8 cellular contexts compared by ENCODE assay signal in the genomic region with DNA sequence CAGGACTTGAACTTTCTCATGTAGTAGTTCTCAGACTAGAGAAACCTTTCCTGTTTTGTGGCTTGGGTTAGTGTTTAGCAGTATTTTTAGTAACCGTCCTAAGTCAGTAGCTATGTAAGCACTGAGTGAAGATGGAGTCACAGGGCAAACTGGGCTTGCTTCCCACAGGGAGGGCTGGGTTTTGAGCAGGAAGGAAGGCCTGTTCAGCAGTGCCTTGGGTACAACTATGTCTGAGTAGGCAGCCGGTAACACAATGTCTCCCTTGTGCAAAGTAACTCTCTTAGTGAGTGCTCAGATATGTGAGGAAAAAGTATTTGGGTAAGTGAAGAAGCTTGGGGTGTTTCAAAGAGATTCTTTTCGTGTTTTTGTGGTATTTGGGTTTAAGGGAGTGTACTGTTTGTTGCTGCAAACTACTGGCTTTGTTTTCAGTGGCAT.
A peak's percentile ranks its signal among the peaks of the same experiment; 100 is the strongest.
DNase-seq lines count a peak whose midpoint lies in the region; ATAC-seq and TF ChIP-seq lines count a peak whose summit lies in the region.

No MANE protein-coding gene starts in this region.

- peak overlapping the region; percentile 78 to 83 for H3K27ac ChIP-seq in tibial artery

- H3K36me3 Mint-ChIP-seq in Caco-2 (ENCODE audit: insufficient read depth, unreplicated experiment) (peaks cover 8% of the 10 kb centered on the region), T-helper 17 cell (ENCODE audit: low read depth) (peaks cover 16% of the 10 kb centered on the region)

- BruUV-seq in Caco-2 (replicated peaks; lab: Mats Ljungman, UMichigan) = no TSS peak

- TF ChIP-seq CTCF in Caco-2 (IDR thresholded peaks at IDR 0.05; ENCODE audit: insufficient read depth in 1 of 2, low read depth in 1 of 2, low read length in 1 of 2, severe bottlenecking in 1 of 2, unreplicated experiment in 1 of 2) (no peak), epithelial cell of proximal tubule (conservative IDR thresholded peaks at IDR 0.05; ENCODE audit: low read depth, low read length) (no peak), tibial artery (IDR thresholded peaks at IDR 0.05) (no peak)

- H3K27me3 Mint-ChIP-seq in Caco-2 (ENCODE audit: insufficient read depth, unreplicated experiment) (no peaks in the 10 kb centered on the region), T-helper 17 cell (no peaks in the 10 kb centered on the region)

- H3K4me1 ChIP-seq in Caco-2 (no peaks in the 10 kb centered on the region), tibial artery (peaks cover 0 to 48% (median 26%) of the 10 kb centered on the region in 4 donors)

- ATAC-seq in HG02678 (IDR thresholded peaks at IDR 0.05; ENCODE audit: unreplicated experiment) = peak; percentile 47
- peak; percentile 72 for ATAC-seq in T-helper 17 cell

- CTCF ChIA-PET in Caco-2 (lab: Charles Lee) = interaction anchor here (0.6 to 1.0 kb wide), 2 partner anchors 77 to 112 kb away, joined by 3 to 5 read pairs; no protein-coding TSS in a partner anchor

- peak overlapping the region; percentile 4 for H3K4me3 Mint-ChIP-seq in Caco-2 (ENCODE audit: unreplicated experiment)
- peak overlapping the region; percentile 15 for H3K4me3 Mint-ChIP-seq in T-helper 17 cell

- H3K27ac Mint-ChIP-seq in Caco-2 (ENCODE audit: unreplicated experiment) (peak overlapping the region; percentile 5), T-helper 17 cell (peak overlapping the region; percentile 91)

- no peak overlapping the region for H3K4me3 ChIP-seq in Caco-2 (ENCODE audit: low read depth, low read length)
- peak overlapping the region; percentile 43 for H3K4me3 ChIP-seq in epithelial cell of proximal tubule (ENCODE audit: low read depth, low read length)
- peak overlapping the region; percentile 43 to 44 for H3K4me3 ChIP-seq in tibial artery

- no peaks in the 10 kb centered on the region for H3K27me3 ChIP-seq in Caco-2 (replicated peaks; ENCODE audit: control insufficient read depth, insufficient read depth, low read length)
- H3K27me3 ChIP-seq in tibial artery = no peaks in the 10 kb centered on the region

- intact Hi-C loops in Caco-2 (cut with micrococcal nuclease; ENCODE audit: unreplicated experiment) (loop anchor here (5.0 kb wide), 1 partner anchor 62 kb away; no protein-coding TSS in a partner anchor), tibial artery (cut with DNase I; ENCODE audit: low total_unique reads) (no loop called here)

- H3K4me1 Mint-ChIP-seq in Caco-2 (ENCODE audit: low read depth, unreplicated experiment) = peaks cover 7% of the 10 kb centered on the region
- H3K4me1 Mint-ChIP-seq in T-helper 17 cell = peaks cover 45% of the 10 kb centered on the region

- H3K9me3 ChIP-seq in Caco-2 (peaks cover 8% of the 10 kb centered on the region), T-helper 17 cell (ENCODE audit: control insufficient read depth, low read length, poor library complexity, severe bottlenecking) (no peaks in the 10 kb centered on the region), tibial artery (no peaks in the 10 kb centered on the region)

- POLR2A ChIA-PET in Caco-2 (lab: Charles Lee) = no interaction called here

- H3K36me3 ChIP-seq in Caco-2 (ENCODE audit: control insufficient read depth, insufficient read depth, low read length) (no peaks in the 10 kb centered on the region), tibial artery (no peaks in the 10 kb centered on the region)

- DNase-seq in Caco-2 (peak in 1 of 2 experiments; percentile 9), T-helper 17 cell (no peak), epithelial cell of proximal tubule (ENCODE audit: low read depth) (peak; percentile 89), middle frontal gyrus (ENCODE audit: extremely low spot score, low spot score) (peak; percentile 74), tibial artery (peak; percentile 93 to 95), NCI-H1092 treated with DMSO at 0.1 percent for 48 hours (lab: John Stamatoyannopoulos, UW) (no peak), NCI-H187 (lab: John Stamatoyannopoulos, UW) (no peak)

- no peaks in the 10 kb centered on the region for H3K9me3 Mint-ChIP-seq in Caco-2 (ENCODE audit: unreplicated experiment)

Comparison
In these comparisons a context has a peak if more than half of its experiments do, and no peak if none do; other contexts are left out.
1. DNase-seq: peak in epithelial cell of proximal tubule (single experiment), middle frontal gyrus (single experiment) and tibial artery (2 of 2); none in T-helper 17 cell (0 of 3), NCI-H1092 treated with DMSO at 0.1 percent for 48 hours (single experiment) and NCI-H187 (0 of 2).